In the genomic region with DNA sequence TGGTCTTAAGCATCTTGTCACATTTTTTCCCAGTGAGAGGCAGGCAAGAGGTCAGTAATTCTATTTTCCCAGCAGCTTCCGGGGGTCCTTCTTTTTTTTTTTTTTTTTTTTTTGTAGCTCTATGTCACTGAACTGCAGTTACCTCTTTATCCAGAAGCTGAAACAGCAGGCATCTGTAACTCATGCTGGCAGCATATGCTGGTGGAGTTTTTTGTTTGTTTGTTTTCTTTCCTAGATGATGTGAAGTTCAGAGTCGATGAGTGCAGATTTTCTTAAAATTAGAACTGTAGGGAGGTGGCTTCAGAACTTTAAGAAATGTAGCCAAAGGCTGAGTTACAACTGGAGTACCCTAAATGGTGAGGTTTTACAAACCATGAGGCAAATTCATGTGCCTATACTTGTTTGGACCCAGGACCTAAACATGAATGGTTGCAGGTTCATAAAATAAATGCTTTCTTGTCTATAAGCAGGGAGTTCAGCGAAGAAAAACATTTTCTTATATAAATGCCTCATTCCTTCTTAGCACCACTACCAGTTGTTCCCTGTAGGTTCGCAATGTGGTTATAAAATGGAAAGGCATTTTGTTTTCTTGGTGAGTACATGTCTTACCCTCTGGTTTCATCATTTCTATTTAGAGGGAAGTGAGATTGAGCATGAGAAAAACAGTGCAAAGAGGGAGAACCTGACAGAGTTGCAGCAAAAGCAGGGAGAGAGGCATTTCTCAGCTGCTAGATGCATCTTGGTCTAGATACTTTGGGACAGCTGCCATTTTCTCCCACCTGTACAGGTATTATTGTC, we compare ENCODE assay signal across 13 cellular contexts.
DNase-seq lines count a peak whose midpoint lies in the region; ATAC-seq and TF ChIP-seq lines count a peak whose summit lies in the region.
"Had no signal": no experiment of that assay in that cellular context is flagged by ENCODE, and none has a peak within 500 bp of the region (broad histone marks: within the 10 kb centered on the region; RNA-seq: fewer than 3 reads in every experiment).

No MANE protein-coding gene starts in this region.

- peak; percentile 13 for DNase-seq in GM13976 (ENCODE audit: low spot score)
- DNase-seq in brain pericyte (ENCODE audit: low read depth, low spot score), result peak; percentile 21
- peak; percentile 25 for DNase-seq in skeletal muscle cell (ENCODE audit: low read depth)
- DNase-seq in activated gamma-delta T cell (lab: John Stamatoyannopoulos, UW), result no peak
- DNase-seq in stimulated activated CD4-positive, alpha-beta T cell treated with anti-CD3 and anti-CD28 coated beads, Interleukin-4, amount 100 ng/mL, for 24 hours, result no peak
- no peak for DNase-seq in islet precursor cell
- DNase-seq: activated CD4-positive, alpha-beta memory T cell treated with anti-CD3 and anti-CD28 coated beads for 36 hours; colonic mucosa; ovary had no signal

- no peak for TF ChIP-seq CTCF in GM13976 (IDR thresholded peaks at IDR 0.05; ENCODE audit: borderline replicate concordance, control extremely low read depth, extremely low read depth, insufficient read depth, missing control alignments)

- H3K4me3 ChIP-seq in skeletal muscle cell (ENCODE audit: low read depth, low read length), result no peak overlapping the region
- H3K4me3 ChIP-seq: colonic mucosa, hepatocyte, ovary, smooth muscle cell had no signal

- in situ Hi-C loops in GM13976 (cut with MboI; ENCODE audit: low sequenced_read_pairs, unreplicated experiment), result no loop called here

- ATAC-seq in HG03354 (IDR thresholded peaks at IDR 0.05; ENCODE audit: poor library complexity, severe bottlenecking, unreplicated experiment), result peak; percentile 56
- ATAC-seq: SK-N-SH treated with all-trans-retinoic acid at 6 μM for 48 hours had no signal

Comparison
In these comparisons a context has a peak if more than half of its experiments do, and no peak if none do; other contexts are left out.
1. DNase-seq: peak in GM13976 (single experiment), brain pericyte (single experiment) and skeletal muscle cell (single experiment); none in activated gamma-delta T cell (single experiment), stimulated activated CD4-positive, alpha-beta T cell treated with anti-CD3 and anti-CD28 coated beads, Interleukin-4, amount 100 ng/mL, for 24 hours (single experiment) and islet precursor cell (single experiment).